Comparison of ENCODE assay signal across 22 cellular contexts in genomic region chr4:166635367-166635766, GRCh38.
"Had no signal": no experiment of that assay in that cellular context is flagged by ENCODE, and none has a peak within 500 bp of the region (broad histone marks: within the 10 kb centered on the region; RNA-seq: fewer than 3 reads in every experiment).

No MANE protein-coding gene starts in this region.

- H3K9me3 ChIP-seq: gastrocnemius medialis, left lung, lower lobe of right lung had no signal

- H3K27ac Mint-ChIP-seq: mesothelial cell of epicardium; naive thymus-derived CD4-positive, alpha-beta T cell had no signal

- H3K36me3 ChIP-seq: esophagus muscularis mucosa, gastrocnemius medialis, heart right ventricle, left lung, lower lobe of right lung had no signal

- H3K27me3 ChIP-seq: dorsolateral prefrontal cortex, esophagus muscularis mucosa, foreskin keratinocyte, gastrocnemius medialis, heart right ventricle, left lung had no signal

- H3K4me3 Mint-ChIP-seq: mesothelial cell of epicardium; naive thymus-derived CD4-positive, alpha-beta T cell had no signal

- H3K4me1 Mint-ChIP-seq: mesothelial cell of epicardium; naive thymus-derived CD4-positive, alpha-beta T cell had no signal

- H3K27me3 Mint-ChIP-seq: naive thymus-derived CD4-positive, alpha-beta T cell had no signal

- ATAC-seq: foreskin keratinocyte; gastrocnemius medialis; heart right ventricle; left cardiac atrium; left lung; left ventricle myocardium superior; lower lobe of right lung; naive thymus-derived CD4-positive, alpha-beta T cell had no signal

- H3K36me3 Mint-ChIP-seq: naive thymus-derived CD4-positive, alpha-beta T cell had no signal

- H3K4me3 ChIP-seq: coronary artery, dorsolateral prefrontal cortex, esophagus muscularis mucosa, gastrocnemius medialis, heart right ventricle, left lung, lower lobe of right lung had no signal

- H3K4me1 ChIP-seq: esophagus muscularis mucosa, foreskin keratinocyte, gastrocnemius medialis, heart right ventricle, left lung, lower lobe of right lung had no signal

- FAIRE-seq: colon, endothelial cell of umbilical vein had no signal

- DNase-seq: dermis blood vessel endothelial cell; dorsolateral prefrontal cortex; effector CD4-positive, alpha-beta T cell; effector memory CD4-positive, alpha-beta T cell; foreskin keratinocyte; gastrocnemius medialis; glutamatergic neuron; head of caudate nucleus; heart right ventricle; hippocampal formation; islet precursor cell; left cardiac atrium; left lung; left ventricle myocardium superior; lower lobe of right lung; mesenchymal stem cell; naive thymus-derived CD4-positive, alpha-beta T cell had no signal

- H3K27ac ChIP-seq: coronary artery, dorsolateral prefrontal cortex, esophagus muscularis mucosa, foreskin keratinocyte, gastrocnemius medialis, heart right ventricle, left lung, lower lobe of right lung had no signal
